8 cellular contexts compared by ENCODE assay signal in genomic region chr6:128882560-128882959, GRCh38. TPM values are rescaled to one million over a fixed set of nuclear protein-coding genes. Genes with fewer than 3 reads are reported as not detected.
A peak's percentile ranks its signal among the peaks of the same experiment; 100 is the strongest.
DNase-seq lines count a peak whose midpoint lies in the region; ATAC-seq, FAIRE-seq and TF ChIP-seq lines count a peak whose summit lies in the region.

No MANE protein-coding gene starts in this region.

- no peak for TF ChIP-seq CTCF in WI38 (IDR thresholded peaks at IDR 0.05; ENCODE audit: low read depth, low read length)
- no peak for TF ChIP-seq CTCF in sigmoid colon (IDR thresholded peaks at IDR 0.05)

- H3K27me3 ChIP-seq in sigmoid colon, result no peaks in the 10 kb centered on the region
- H3K27me3 ChIP-seq in small intestine (ENCODE audit: control insufficient read depth in 2 of 2, insufficient read depth in 2 of 2, low read length in 2 of 2), result no peaks in the 10 kb centered on the region

- no peak for TF ChIP-seq POLR2A in sigmoid colon (IDR thresholded peaks at IDR 0.05)

- no peak for TF ChIP-seq EP300 in sigmoid colon (IDR thresholded peaks at IDR 0.05)

- peak overlapping the region; percentile 55 to 78 (median 67) for H3K27ac ChIP-seq in sigmoid colon
- no peak overlapping the region for H3K27ac ChIP-seq in small intestine (ENCODE audit: low read depth in 1 of 2, low read length in 1 of 2)

- WGBS in sigmoid colon, 2 donors, result 35 to 52% methylated on average over 2 of the region's 2 CpGs
- 40 to 50% (median 50%) methylated on average over 2 of the region's 2 CpGs for WGBS in small intestine, 3 donors

- FAIRE-seq in small intestine (lab: Jason Lieb, UNC), result no peak

- intact Hi-C loops in left ventricle myocardium superior (cut with micrococcal nuclease), result no loop called here
- intact Hi-C loops in sigmoid colon (cut with DNase I), result no loop called here

- H3K4me3 ChIP-seq in WI38 (ENCODE audit: low read depth, low read length), result peak overlapping the region; percentile 47
- peak overlapping the region; percentile 37 to 64 (median 54) for H3K4me3 ChIP-seq in sigmoid colon
- H3K4me3 ChIP-seq in small intestine (ENCODE audit: low read depth in 1 of 2, low read length in 2 of 2), result no peak overlapping the region

- H3K36me3 ChIP-seq in sigmoid colon (no peaks in the 10 kb centered on the region), small intestine (ENCODE audit: control insufficient read depth in 2 of 2, insufficient read depth in 2 of 2, low read length in 2 of 2) (no peaks in the 10 kb centered on the region)

- H3K9me3 ChIP-seq in sigmoid colon (no peaks in the 10 kb centered on the region), small intestine (ENCODE audit: control insufficient read depth, low read depth) (no peaks in the 10 kb centered on the region)

- ATAC-seq in left ventricle myocardium superior (peak; percentile 37), GM19463 (IDR thresholded peaks at IDR 0.05; ENCODE audit: unreplicated experiment) (no peak)

- H3K4me1 ChIP-seq in sigmoid colon (peaks cover 0 to 8% (median 3%) of the 10 kb centered on the region in 4 donors), small intestine (ENCODE audit: control insufficient read depth in 2 of 2, insufficient read depth in 1 of 2, low read depth in 1 of 2, low read length in 1 of 2) (no peaks in the 10 kb centered on the region)

- DNase-seq in GM03348 (ENCODE audit: low spot score) (peak; percentile 11), left ventricle myocardium superior (no peak), sigmoid colon (no peak), small intestine (no peak), GF-D8 (lab: John Stamatoyannopoulos, UW) (no peak), NCI-H82 treated with DMSO at 0.1 percent for 48 hours (lab: John Stamatoyannopoulos, UW; ENCODE audit: unreplicated experiment) (no peak)

RNA-seq across cellular contexts. Expression of gene LAMA2, which starts 0.4 kb away (rescaled TPM):
- total RNA-seq in left ventricle myocardium superior (138 TPM), sigmoid colon (100 to 1,000 TPM in 3 of 4 donors, 10 to 100 TPM in 1; 59.6 to 131 (median 109) TPM)
- polyA plus RNA-seq in sigmoid colon (1 to 10 TPM in 2 of 3 donors, under 1 TPM in 1; 0.46 to 9.6 (median 4.5) TPM), small intestine (10 to 100 TPM in 1 of 3 donors, under 1 TPM in 2; 0.67 to 12.7 (median 0.81) TPM)

Comparison
In these comparisons a context has a peak if more than half of its experiments do, and no peak if none do; other contexts are left out.
1. H3K4me3 ChIP-seq: peak in WI38 (single experiment) and sigmoid colon (4 of 4); none in small intestine (0 of 2).
2. H3K27ac ChIP-seq: peak in sigmoid colon (4 of 4); none in small intestine (0 of 2).